2 cellular contexts compared by ENCODE assay signal in genomic region chr10:112375721-112376577, GRCh38.
TF ChIP-seq lines count a peak whose summit lies in the region.

No MANE protein-coding gene starts in this region.

TF ChIP-seq in K562, 482 proteins besides CTCF, POLR2A, EP300 and RAD21:
- TF ChIP-seq USF2 (CRISPR knock-in tag; IDR thresholded peaks at IDR 0.05) (no peak), SPI1 (IDR thresholded peaks at IDR 0.05; ENCODE audit: borderline replicate concordance, low read depth, low read length) (peak; percentile 54; the same call in 1 of the 2 replicates), MXI1 (IDR thresholded peaks at IDR 0.05; ENCODE audit: low read depth, low read length) (no peak), ZNF395 (CRISPR knock-in tag; IDR thresholded peaks at IDR 0.05) (0 out of 2 replicates have a peak, but pooled peaks have one; percentile 23), ELF1 (tag; IDR thresholded peaks at IDR 0.05) (peak; percentile 55; the same call in 1 of the 2 replicates)

TF ChIP-seq in HepG2, 621 proteins besides CTCF, POLR2A, EP300 and RAD21 (continues in another document):
- TF ChIP-seq PHF21A (CRISPR knock-in tag; IDR thresholded peaks at IDR 0.05) (peak; percentile 38; the same call in 1 of the 2 replicates), POLR2G (IDR thresholded peaks at IDR 0.05; ENCODE audit: low read depth, low read length) (peak; percentile 62; the same call in 1 of the 2 replicates), PBX2 (CRISPR knock-in tag; IDR thresholded peaks at IDR 0.05) (no peak), ZNF850 (CRISPR knock-in tag; conservative IDR thresholded peaks at IDR 0.05) (0 out of 2 replicates have a peak, but pooled peaks have one; percentile 50), ZNF709 (CRISPR knock-in tag; IDR thresholded peaks at IDR 0.05) (no peak), NFIC (IDR thresholded peaks at IDR 0.05; ENCODE audit: low read length) (peak; percentile 42; the same call in 1 of the 2 replicates), SRSF1 (optimal IDR thresholded peaks at IDR 0.05; ENCODE audit: low read depth, low read length) (peak; percentile 22), ZNF326 (CRISPR knock-in tag; IDR thresholded peaks at IDR 0.05; ENCODE audit: borderline replicate concordance) (no peak), ZNF337 (CRISPR knock-in tag; IDR thresholded peaks at IDR 0.05; ENCODE audit: borderline replicate concordance, low read depth) (peak; percentile 32; the same call in 1 of the 2 replicates), ZFP82 (CRISPR knock-in tag; IDR thresholded peaks at IDR 0.05; ENCODE audit: borderline replicate concordance) (peak; percentile 28; the same call in 1 of the 2 replicates), ZNF234 (CRISPR knock-in tag; conservative IDR thresholded peaks at IDR 0.05) (no peak), ZMAT3 (CRISPR knock-in tag; conservative IDR thresholded peaks at IDR 0.05) (no peak; the same call in 1 of the 2 replicates), BCL3 (CRISPR knock-in tag; IDR thresholded peaks at IDR 0.05) (0 out of 2 replicates have a peak, but pooled peaks have one; percentile 15), ZNF33A (CRISPR knock-in tag; IDR thresholded peaks at IDR 0.05; ENCODE audit: borderline replicate concordance) (0 out of 2 replicates have a peak, but pooled peaks have one; percentile 62), ZNF574 (CRISPR knock-in tag; IDR thresholded peaks at IDR 0.05) (peak; percentile 46; the same call in 1 of the 2 replicates), THAP9 (CRISPR knock-in tag; IDR thresholded peaks at IDR 0.05; ENCODE audit: borderline replicate concordance) (0 out of 2 replicates have a peak, but pooled peaks have one; percentile 26), TSC22D2 (CRISPR knock-in tag; IDR thresholded peaks at IDR 0.05; ENCODE audit: borderline replicate concordance) (no peak), YEATS4 (CRISPR knock-in tag; IDR thresholded peaks at IDR 0.05; ENCODE audit: borderline replicate concordance) (peak; percentile 60; the same call in 1 of the 2 replicates), GFI1 (CRISPR knock-in tag; IDR thresholded peaks at IDR 0.05; ENCODE audit: borderline replicate concordance) (0 out of 2 replicates have a peak, but pooled peaks have one; percentile 28), AHDC1 (CRISPR knock-in tag; IDR thresholded peaks at IDR 0.05; ENCODE audit: borderline replicate concordance) (0 out of 2 replicates have a peak, but pooled peaks have one; percentile 49), ZNF691 (CRISPR knock-in tag; IDR thresholded peaks at IDR 0.05; ENCODE audit: borderline replicate concordance, low read depth) (peak; percentile 22; the same call in 1 of the 2 replicates), ZNF878 (CRISPR knock-in tag; IDR thresholded peaks at IDR 0.05) (0 out of 2 replicates have a peak, but pooled peaks have one; percentile 14), LCORL (IDR thresholded peaks at IDR 0.05) (no peak), LCORL (CRISPR knock-in tag; IDR thresholded peaks at IDR 0.05) (0 out of 2 replicates have a peak, but pooled peaks have one; percentile 39), SIX1 (CRISPR knock-in tag; IDR thresholded peaks at IDR 0.05; ENCODE audit: borderline replicate concordance) (peak; percentile 71; the same call in 1 of the 2 replicates), GABPB1 (CRISPR knock-in tag; IDR thresholded peaks at IDR 0.05) (peak; percentile 31; the same call in 1 of the 2 replicates), MYC (CRISPR knock-in tag; IDR thresholded peaks at IDR 0.05; ENCODE audit: borderline replicate concordance) (peak; percentile 45; the same call in 1 of the 2 replicates), JUND (CRISPR knock-in tag; IDR thresholded peaks at IDR 0.05) (no peak), CENPBD1 (CRISPR knock-in tag; IDR thresholded peaks at IDR 0.05; ENCODE audit: borderline replicate concordance, low read depth) (no peak), ZBTB4 (CRISPR knock-in tag; IDR thresholded peaks at IDR 0.05; ENCODE audit: borderline replicate concordance) (0 out of 2 replicates have a peak, but pooled peaks have one; percentile 35), RFXANK (CRISPR knock-in tag; IDR thresholded peaks at IDR 0.05) (no peak), GATAD1 (CRISPR knock-in tag; IDR thresholded peaks at IDR 0.05) (0 out of 2 replicates have a peak, but pooled peaks have one; percentile 8), IRF2 (CRISPR knock-in tag; IDR thresholded peaks at IDR 0.05) (peak; percentile 62), BORCS8-MEF2B (CRISPR knock-in tag; IDR thresholded peaks at IDR 0.05) (0 out of 2 replicates have a peak, but pooled peaks have one; percentile 11), EED (CRISPR knock-in tag; IDR thresholded peaks at IDR 0.05) (no peak), NFKB2 (CRISPR knock-in tag; IDR thresholded peaks at IDR 0.05; ENCODE audit: borderline replicate concordance) (0 out of 2 replicates have a peak, but pooled peaks have one; percentile 61), BCL6 (CRISPR knock-in tag; IDR thresholded peaks at IDR 0.05) (0 out of 2 replicates have a peak, but pooled peaks have one; percentile 14), RARA (CRISPR knock-in tag; IDR thresholded peaks at IDR 0.05) (0 out of 2 replicates have a peak, but pooled peaks have one; percentile 21), SALL1 (CRISPR knock-in tag; IDR thresholded peaks at IDR 0.05) (peak; percentile 60), ZNF670 (CRISPR knock-in tag; IDR thresholded peaks at IDR 0.05; ENCODE audit: borderline replicate concordance) (peak; percentile 90), PHF8 (CRISPR knock-in tag; IDR thresholded peaks at IDR 0.05) (peak; percentile 45; the same call in 1 of the 2 replicates)
